Comparison of ENCODE assay signal across 10 cellular contexts in the genomic region with DNA sequence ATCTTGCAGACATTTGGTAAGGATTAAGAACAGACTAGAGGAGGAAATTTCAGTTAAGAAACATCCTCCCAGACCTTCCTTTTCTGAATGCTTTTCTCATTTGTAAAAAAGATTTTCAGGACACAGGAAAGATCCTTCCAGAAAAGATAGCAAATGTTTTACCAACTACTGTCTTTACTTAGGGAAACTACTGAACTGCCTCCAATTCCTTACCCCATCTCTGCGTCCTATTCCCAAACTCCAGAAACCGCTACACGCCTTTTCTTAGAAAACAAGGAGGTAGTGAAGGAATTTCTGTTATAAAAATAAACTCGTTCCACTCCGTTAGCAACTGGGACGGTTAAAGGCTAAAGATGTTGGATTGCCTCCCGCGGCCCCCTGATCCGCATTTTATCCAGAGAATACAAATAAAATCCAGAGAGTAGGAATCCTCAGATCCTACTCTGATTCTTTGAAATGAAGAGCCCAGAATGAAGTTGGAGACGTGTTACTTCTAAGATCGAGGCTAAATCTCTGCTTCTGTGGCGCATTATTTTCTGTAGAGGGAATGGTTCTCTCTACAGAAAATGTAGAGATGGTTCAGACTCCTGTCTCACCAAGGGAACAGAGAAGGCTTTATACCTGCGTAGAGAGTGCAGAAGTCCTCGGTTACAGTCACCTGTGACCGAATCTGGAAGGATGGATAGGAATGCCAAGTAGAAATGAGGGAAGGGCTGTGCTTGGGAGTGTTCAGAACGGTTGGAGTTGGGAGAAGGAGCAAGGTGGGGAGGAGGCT.
A peak's percentile ranks its signal among the peaks of the same experiment; 100 is the strongest.
DNase-seq lines count a peak whose midpoint lies in the region; ATAC-seq, FAIRE-seq and TF ChIP-seq lines count a peak whose summit lies in the region.
"Had no signal": no experiment of that assay in that cellular context is flagged by ENCODE, and none has a peak within 500 bp of the region (broad histone marks: within the 10 kb centered on the region; RNA-seq: fewer than 3 reads in every experiment).

No MANE protein-coding gene starts in this region.

- H3K4me1 ChIP-seq in heart right ventricle: peaks cover 0 to 21% (median 0%) of the 10 kb centered on the region in 9 donors
- H3K4me1 ChIP-seq in right cardiac atrium (ENCODE audit: control insufficient read depth, insufficient read depth, low read length): peaks cover 2% of the 10 kb centered on the region

- peak overlapping the region; percentile 43 for H3K4me3 Mint-ChIP-seq in T-helper 17 cell
- peak overlapping the region; percentile 77 for H3K4me3 Mint-ChIP-seq in stimulated activated naive CD8-positive, alpha-beta T cell treated with anti-CD3 and anti-CD28 coated beads, Interleukin-15, amount 100 ng/mL, for 72 hours

- H3K9me3 Mint-ChIP-seq in stimulated activated naive CD8-positive, alpha-beta T cell treated with anti-CD3 and anti-CD28 coated beads, Interleukin-15, amount 100 ng/mL, for 72 hours: no peaks in the 10 kb centered on the region

- H3K27ac Mint-ChIP-seq in T-helper 17 cell: peak overlapping the region; percentile 81
- H3K27ac Mint-ChIP-seq in stimulated activated naive CD8-positive, alpha-beta T cell treated with anti-CD3 and anti-CD28 coated beads, Interleukin-15, amount 100 ng/mL, for 72 hours: peak overlapping the region; percentile 89 to 100

- no peaks in the 10 kb centered on the region for H3K36me3 Mint-ChIP-seq in T-helper 17 cell (ENCODE audit: low read depth)

- H3K4me1 Mint-ChIP-seq in T-helper 17 cell: peaks cover 9% of the 10 kb centered on the region
- peaks cover 25% of the 10 kb centered on the region for H3K4me1 Mint-ChIP-seq in stimulated activated naive CD8-positive, alpha-beta T cell treated with anti-CD3 and anti-CD28 coated beads, Interleukin-15, amount 100 ng/mL, for 72 hours

- no peak for ATAC-seq in heart right ventricle
- no peak for ATAC-seq in left ventricle myocardium superior
- ATAC-seq in T-helper 17 cell: no peak
- ATAC-seq in right cardiac atrium: no peak
- no peak for ATAC-seq in stimulated activated naive CD8-positive, alpha-beta T cell treated with anti-CD3 and anti-CD28 coated beads, Interleukin-15, amount 100 ng/mL, for 72 hours
- ATAC-seq in HG03025 (IDR thresholded peaks at IDR 0.05; ENCODE audit: low FRiP score, unreplicated experiment): no peak

- TF ChIP-seq POLR2A in GM12891 (IDR thresholded peaks at IDR 0.05; ENCODE audit: low read depth, low read length): no peak

- intact Hi-C loops in heart right ventricle (cut with DNase I): no loop called here
- intact Hi-C loops in left ventricle myocardium superior (cut with micrococcal nuclease): no loop called here
- intact Hi-C loops in right cardiac atrium (cut with DNase I): no loop called here

- WGBS in heart right ventricle, 2 donors: 3% methylated on average over 16 of the region's 16 CpGs
- WGBS in right cardiac atrium: 2% methylated on average over 16 of the region's 16 CpGs

- DNase-seq in heart right ventricle: no peak
- DNase-seq in left ventricle myocardium superior: no peak
- DNase-seq in T-helper 17 cell: no peak
- DNase-seq in right cardiac atrium: no peak
- DNase-seq in stimulated activated naive CD8-positive, alpha-beta T cell treated with anti-CD3 and anti-CD28 coated beads, Interleukin-15, amount 100 ng/mL, for 72 hours: no peak
- DNase-seq in GM12891 (ENCODE audit: insufficient read length, low spot score): no peak
- no peak for DNase-seq in activated CD4-positive, alpha-beta T cell treated with anti-CD3 and anti-CD28 coated beads, Interleukin-2, amount 50 U/mL, for 1 hour

- no peaks in the 10 kb centered on the region for H3K36me3 ChIP-seq in heart right ventricle

- no peak overlapping the region for H3K27ac ChIP-seq in heart right ventricle
- H3K27ac ChIP-seq in right cardiac atrium (ENCODE audit: low read length): no peak overlapping the region
- H3K27ac ChIP-seq: epithelial cell of prostate had no signal

- peaks cover 68% of the 10 kb centered on the region for H3K27me3 Mint-ChIP-seq in T-helper 17 cell
- peaks cover 62% of the 10 kb centered on the region for H3K27me3 Mint-ChIP-seq in stimulated activated naive CD8-positive, alpha-beta T cell treated with anti-CD3 and anti-CD28 coated beads, Interleukin-15, amount 100 ng/mL, for 72 hours

- H3K27me3 ChIP-seq in heart right ventricle (peaks cover 0 to 82% (median 60%) of the 10 kb centered on the region in 7 donors), right cardiac atrium (ENCODE audit: control insufficient read depth, insufficient read depth) (peaks cover 2% of the 10 kb centered on the region)

- H3K9me3 ChIP-seq in heart right ventricle (no peaks in the 10 kb centered on the region), T-helper 17 cell (ENCODE audit: control insufficient read depth, low read length, poor library complexity, severe bottlenecking) (no peaks in the 10 kb centered on the region), right cardiac atrium (ENCODE audit: control insufficient read depth, low read length) (no peaks in the 10 kb centered on the region)

- H3K4me3 ChIP-seq in heart right ventricle (peak overlapping the region in 9 of 10 donors; percentile 18 to 53 (median 41)), right cardiac atrium (ENCODE audit: low read length) (peak overlapping the region; percentile 51)

- no peak for FAIRE-seq in GM12891 (lab: Jason Lieb, UNC)
- FAIRE-seq: GM18507 had no signal

- no peak for TF ChIP-seq CTCF in heart right ventricle (IDR thresholded peaks at IDR 0.05)

TF ChIP-seq in GM12891, 5 proteins besides CTCF, POLR2A, EP300 and RAD21:
- TF ChIP-seq POLR2AphosphoS5 (IDR thresholded peaks at IDR 0.05; ENCODE audit: low read depth, low read length) (no peak), POU2F2 (IDR thresholded peaks at IDR 0.05; ENCODE audit: low read depth, low read length) (no peak), SPI1 (IDR thresholded peaks at IDR 0.05; ENCODE audit: low read depth, low read length) (no peak), PAX5 (IDR thresholded peaks at IDR 0.05; ENCODE audit: insufficient read depth, low read length, severe bottlenecking) (no peak), TAF1 (IDR thresholded peaks at IDR 0.05; ENCODE audit: low read depth, low read length) (no peak)
